Comparison of ENCODE assay signal across 1 cellular context in the genomic region with DNA sequence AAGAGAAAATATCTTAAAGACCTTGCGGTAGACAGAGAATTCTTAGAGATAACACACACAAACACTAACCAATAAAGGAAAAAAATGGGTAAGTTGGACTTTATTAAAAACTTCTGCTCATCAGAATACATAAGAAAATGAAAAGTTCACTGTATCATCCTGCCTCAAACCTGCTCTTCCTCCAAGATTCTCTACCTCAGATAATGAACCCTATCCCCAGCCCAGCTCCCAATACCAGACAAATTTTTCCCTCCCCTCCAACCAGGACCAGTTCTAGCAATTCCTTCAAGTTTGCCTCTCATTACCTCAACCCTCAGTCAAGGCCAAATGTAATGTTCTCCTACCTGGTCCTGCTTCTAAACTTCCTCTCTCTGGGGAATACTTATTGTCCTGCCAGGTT.
TF ChIP-seq lines count a peak whose summit lies in the region.

No MANE protein-coding gene starts in this region.

TF ChIP-seq in H1, 55 proteins besides CTCF, POLR2A, EP300 and RAD21:
- TF ChIP-seq CTBP2 (IDR thresholded peaks at IDR 0.05; ENCODE audit: borderline replicate concordance, insufficient read depth, insufficient read length, low read length) (no peak), ZNF274 (IDR thresholded peaks at IDR 0.05; ENCODE audit: borderline replicate concordance, extremely low read depth, low read length) (no peak), NANOG (IDR thresholded peaks at IDR 0.05; ENCODE audit: insufficient read depth, low read depth, low read length, poor library complexity, severe bottlenecking) (no peak), CEBPB (IDR thresholded peaks at IDR 0.05; ENCODE audit: low read depth, low read length) (no peak), KDM5A (IDR thresholded peaks at IDR 0.05; ENCODE audit: low read length) (no peak), POLR2AphosphoS5 (IDR thresholded peaks at IDR 0.05; ENCODE audit: low read depth, low read length) (no peak), TBP (IDR thresholded peaks at IDR 0.05; ENCODE audit: low read depth, low read length) (no peak)
